1 cellular context compared by ENCODE assay signal in genomic region chr2:26582890-26583289, GRCh38.
TF ChIP-seq lines count a peak whose summit lies in the region.

No MANE protein-coding gene starts in this region.

TF ChIP-seq in WTC11, 78 proteins besides CTCF, POLR2A, EP300 and RAD21 (continued from another document):
- TF ChIP-seq AFF4 (CRISPR knock-in tag; IDR thresholded peaks at IDR 0.05; ENCODE audit: borderline replicate concordance) (no peak), CREM (CRISPR knock-in tag; IDR thresholded peaks at IDR 0.05) (no peak), FOXP4 (CRISPR knock-in tag; IDR thresholded peaks at IDR 0.05) (no peak), E2F5 (CRISPR knock-in tag; IDR thresholded peaks at IDR 0.05) (no peak), ARID4B (CRISPR knock-in tag; IDR thresholded peaks at IDR 0.05; ENCODE audit: borderline replicate concordance) (no peak), TP53 (CRISPR knock-in tag; IDR thresholded peaks at IDR 0.05) (no peak), RORB (CRISPR knock-in tag; IDR thresholded peaks at IDR 0.05) (no peak), FOXK1 (CRISPR knock-in tag; IDR thresholded peaks at IDR 0.05) (no peak), NR3C1 (CRISPR knock-in tag; conservative IDR thresholded peaks at IDR 0.05; ENCODE audit: low read depth) (no peak)
